ENCODE assay signal across 11 cellular contexts in genomic region chr2:152499921-152500320, GRCh38.
DNase-seq lines count a peak whose midpoint lies in the region; ATAC-seq and TF ChIP-seq lines count a peak whose summit lies in the region.
"Had no signal": no experiment of that assay in that cellular context is flagged by ENCODE, and none has a peak within 500 bp of the region (broad histone marks: within the 10 kb centered on the region; RNA-seq: fewer than 3 reads in every experiment).

No MANE protein-coding gene starts in this region.

- ATAC-seq in HG03175 (IDR thresholded peaks at IDR 0.05; ENCODE audit: unreplicated experiment), result peak; percentile 41
- no peak for ATAC-seq in WTC11
- ATAC-seq: activated CD4-positive, CD25-positive, alpha-beta regulatory T cell treated with anti-CD3 and anti-CD28 coated beads, Interleukin-2, amount 50 U/mL, for 24 hours had no signal

- POLR2A ChIA-PET in WTC11 (lab: Charles Lee), result no interaction called here

- intact Hi-C loops in activated naive CD4-positive, alpha-beta T cell treated with anti-CD3 and anti-CD28 coated beads for 36 hours (cut with micrococcal nuclease), result no loop called here

- peak overlapping the region; percentile 69 for H3K27ac Mint-ChIP-seq in neural progenitor cell
- H3K27ac Mint-ChIP-seq in activated naive CD4-positive, alpha-beta T cell treated with anti-CD3 and anti-CD28 coated beads for 36 hours, result no peak overlapping the region
- no peak overlapping the region for H3K27ac Mint-ChIP-seq in WTC11

- peaks cover 0 to 98% (median 33%) of the 10 kb centered on the region in 10 experiments; a peak in 16 of 20 replicates for H3K4me1 ChIP-seq in BLaER1 treated with 17β-estradiol and CSF1 and Interleukin-3, amounts not matched to agents 10 nM and 100 nM
- H3K4me1 ChIP-seq in fibroblast of lung (ENCODE audit: control insufficient read depth, extremely low read depth, insufficient read depth, low read length) (peaks cover 5% of the 10 kb centered on the region), neural progenitor cell (peaks cover 10% of the 10 kb centered on the region)

- H3K4me3 Mint-ChIP-seq in neural progenitor cell, result no peak overlapping the region
- no peak overlapping the region for H3K4me3 Mint-ChIP-seq in activated naive CD4-positive, alpha-beta T cell treated with anti-CD3 and anti-CD28 coated beads for 36 hours
- H3K4me3 Mint-ChIP-seq in WTC11, result no peak overlapping the region

- H3K36me3 ChIP-seq in BLaER1 treated with 17β-estradiol and CSF1 and Interleukin-3, amounts not matched to agents 10 nM and 100 nM, result peaks cover 5 to 60% (median 30%) of the 10 kb centered on the region in 11 experiments; a peak in 19 of 22 replicates
- no peaks in the 10 kb centered on the region for H3K36me3 ChIP-seq in fibroblast of lung (ENCODE audit: control insufficient read depth, insufficient read depth, low read length)
- H3K36me3 ChIP-seq in neural progenitor cell, result no peaks in the 10 kb centered on the region

- DNase-seq in fibroblast of lung (ENCODE audit: low read depth in 2 of 2), result peak; percentile 44 to 80
- no peak for DNase-seq in neural progenitor cell (ENCODE audit: low spot score)
- no peak for DNase-seq in activated naive CD4-positive, alpha-beta T cell treated with anti-CD3 and anti-CD28 coated beads for 36 hours
- no peak for DNase-seq in NCI-H2081 (lab: John Stamatoyannopoulos, UW)
- no peak for DNase-seq in WTC11 (ENCODE audit: low spot score)
- DNase-seq in NCI-H2107 (lab: John Stamatoyannopoulos, UW), result no peak
- DNase-seq: NCI-H526 had no signal

- H3K27ac ChIP-seq in BLaER1 treated with 17β-estradiol and CSF1 and Interleukin-3, amounts not matched to agents 10 nM and 100 nM, result peak overlapping the region; percentile 10 to 91 (median 55); a peak in 20 of 22 replicates
- H3K27ac ChIP-seq in fibroblast of lung (ENCODE audit: insufficient read depth, low read length) (no peak overlapping the region), neural progenitor cell (no peak overlapping the region)
- H3K27ac ChIP-seq: C4-2B had no signal

- CTCF ChIA-PET in activated naive CD4-positive, alpha-beta T cell treated with anti-CD3 and anti-CD28 coated beads for 36 hours (lab: Charles Lee), result no interaction called here
- CTCF ChIA-PET in WTC11 (lab: Charles Lee), result interaction anchor here (0.7 to 0.9 kb wide), 3 partner anchors 9 to 164 kb away, joined by 3 to 6 read pairs (median 3); partner anchors contain the start of gene FMNL2

- H3K4me1 Mint-ChIP-seq in neural progenitor cell, result peaks cover 6% of the 10 kb centered on the region
- H3K4me1 Mint-ChIP-seq in activated naive CD4-positive, alpha-beta T cell treated with anti-CD3 and anti-CD28 coated beads for 36 hours (ENCODE audit: low read depth), result peaks cover 3% of the 10 kb centered on the region
- peaks cover 56% of the 10 kb centered on the region for H3K4me1 Mint-ChIP-seq in WTC11

- peaks cover 30% of the 10 kb centered on the region for H3K36me3 Mint-ChIP-seq in neural progenitor cell
- H3K36me3 Mint-ChIP-seq in activated naive CD4-positive, alpha-beta T cell treated with anti-CD3 and anti-CD28 coated beads for 36 hours (ENCODE audit: low read depth), result no peaks in the 10 kb centered on the region
- peaks cover 12% of the 10 kb centered on the region for H3K36me3 Mint-ChIP-seq in WTC11

- no peaks in the 10 kb centered on the region for H3F3A ChIP-seq in neural progenitor cell (ENCODE audit: low read depth)

- H3K9me3 Mint-ChIP-seq in neural progenitor cell (peaks cover 40% of the 10 kb centered on the region), WTC11 (peaks cover 17% of the 10 kb centered on the region)
- no peaks in the 10 kb centered on the region for H3K9me3 Mint-ChIP-seq in activated naive CD4-positive, alpha-beta T cell treated with anti-CD3 and anti-CD28 coated beads for 36 hours

- H3K9me3 ChIP-seq in BLaER1 treated with 17β-estradiol and CSF1 and Interleukin-3, amounts not matched to agents 10 nM and 100 nM (replicated peaks in 1 of 11), result peaks cover 0 to 48% (median 35%) of the 10 kb centered on the region in 11 experiments; a peak in 18 of 22 replicates
- no peaks in the 10 kb centered on the region for H3K9me3 ChIP-seq in fibroblast of lung (ENCODE audit: control insufficient read depth, insufficient read depth, low read depth, low read length)
- no peaks in the 10 kb centered on the region for H3K9me3 ChIP-seq in neural progenitor cell (ENCODE audit: low read depth)

- H4K20me1 ChIP-seq in BLaER1 treated with 17β-estradiol and CSF1 and Interleukin-3, amounts not matched to agents 10 nM and 100 nM, result peaks cover 0 to 99% (median 48%) of the 10 kb centered on the region in 11 experiments; a peak in 9 of 22 replicates
- H4K20me1 ChIP-seq in fibroblast of lung (ENCODE audit: control insufficient read depth, extremely low read depth, insufficient read depth, low read length) (no peaks in the 10 kb centered on the region), neural progenitor cell (ENCODE audit: low read depth) (peaks cover 42% of the 10 kb centered on the region)

- H3K79me2 ChIP-seq in fibroblast of lung (ENCODE audit: control insufficient read depth, insufficient read depth, low read length) (peaks cover 5% of the 10 kb centered on the region), neural progenitor cell (ENCODE audit: low read depth) (peaks cover 90% of the 10 kb centered on the region)

- H2AFZ ChIP-seq in fibroblast of lung (ENCODE audit: low read length) (no peak overlapping the region), neural progenitor cell (replicated peaks) (no peak overlapping the region)

- H3K4me3 ChIP-seq in BLaER1 treated with 17β-estradiol and CSF1 and Interleukin-3, amounts not matched to agents 10 nM and 100 nM, result 0 out of 20 replicates have a peak overlapping the region, but pooled peaks of 1 of the 10 experiments have one; percentile 6
- peak overlapping the region in 1 of 4 experiments; percentile 15 for H3K4me3 ChIP-seq in fibroblast of lung (replicated peaks in 1 of 4; ENCODE audit: control extremely low read depth in 1 of 4, insufficient read depth in 1 of 4, low read depth in 3 of 4, low read length in 4 of 4)
- H3K4me3 ChIP-seq in neural progenitor cell, result no peak overlapping the region

- H3K27me3 Mint-ChIP-seq in neural progenitor cell (ENCODE audit: insufficient read depth, low read depth), result peaks cover 5% of the 10 kb centered on the region
- H3K27me3 Mint-ChIP-seq in activated naive CD4-positive, alpha-beta T cell treated with anti-CD3 and anti-CD28 coated beads for 36 hours (ENCODE audit: low read depth), result peaks cover 11% of the 10 kb centered on the region
- H3K27me3 Mint-ChIP-seq in WTC11 (ENCODE audit: low read depth), result no peaks in the 10 kb centered on the region

- H3K9ac ChIP-seq in BLaER1 treated with 17β-estradiol and CSF1 and Interleukin-3, amounts not matched to agents 10 nM and 100 nM, result peak overlapping the region in 5 of 11 experiments; percentile 7 to 71 (median 60); a peak in 6 of 22 replicates
- H3K9ac ChIP-seq in fibroblast of lung (ENCODE audit: insufficient read depth, low read length) (no peak overlapping the region), neural progenitor cell (no peak overlapping the region)

- TF ChIP-seq CTCF in fibroblast of lung (conservative IDR thresholded peaks at IDR 0.05 in 1 of 2, IDR thresholded peaks at IDR 0.05 in 1 of 2; ENCODE audit: low read depth in 1 of 2, low read length in 2 of 2) (no peak), neural progenitor cell (IDR thresholded peaks at IDR 0.05) (no peak), WTC11 (IDR thresholded peaks at IDR 0.05) (no peak)

- no peaks in the 10 kb centered on the region for H3K27me3 ChIP-seq in BLaER1 treated with 17β-estradiol and CSF1 and Interleukin-3, amounts not matched to agents 10 nM and 100 nM
- no peaks in the 10 kb centered on the region for H3K27me3 ChIP-seq in fibroblast of lung (ENCODE audit: control insufficient read depth, insufficient read depth, low read length)
- no peaks in the 10 kb centered on the region for H3K27me3 ChIP-seq in neural progenitor cell

- H3K4me2 ChIP-seq in BLaER1 treated with 17β-estradiol and CSF1 and Interleukin-3, amounts not matched to agents 10 nM and 100 nM, result peak overlapping the region in 7 of 11 experiments; percentile 8 to 89 (median 42); a peak in 8 of 22 replicates
- no peak overlapping the region for H3K4me2 ChIP-seq in fibroblast of lung (ENCODE audit: extremely low read depth, insufficient read depth, low read length)
- no peak overlapping the region for H3K4me2 ChIP-seq in neural progenitor cell

TF ChIP-seq in WTC11, 78 proteins besides CTCF, POLR2A, EP300 and RAD21 (continues in another document):
- no peak for TF ChIP-seq HMGA2 (CRISPR knock-in tag; IDR thresholded peaks at IDR 0.05)
- TF ChIP-seq NR1H2 (CRISPR knock-in tag; IDR thresholded peaks at IDR 0.05), result no peak
- no peak for TF ChIP-seq ERG (CRISPR knock-in tag; IDR thresholded peaks at IDR 0.05)
- no peak for TF ChIP-seq ZBTB21 (CRISPR knock-in tag; IDR thresholded peaks at IDR 0.05; ENCODE audit: borderline replicate concordance)
- no peak for TF ChIP-seq NFE2L1 (CRISPR knock-in tag; IDR thresholded peaks at IDR 0.05)

Comparison
In these comparisons a context has a peak if more than half of its experiments do, and no peak if none do; other contexts are left out.
1. H3K27ac ChIP-seq: peak in BLaER1 treated with 17β-estradiol and CSF1 and Interleukin-3, amounts not matched to agents 10 nM and 100 nM (11 of 11); none in fibroblast of lung (single experiment) and neural progenitor cell (single experiment).
2. H3K4me2 ChIP-seq: peak in BLaER1 treated with 17β-estradiol and CSF1 and Interleukin-3, amounts not matched to agents 10 nM and 100 nM (7 of 11); none in fibroblast of lung (single experiment) and neural progenitor cell (single experiment).
3. DNase-seq: peak in fibroblast of lung (2 of 2); none in neural progenitor cell (single experiment), activated naive CD4-positive, alpha-beta T cell treated with anti-CD3 and anti-CD28 coated beads for 36 hours (single experiment), NCI-H2081 (0 of 2), WTC11 (single experiment) and NCI-H2107 (single experiment).